ENCODE assay signal across 22 cellular contexts in the genomic region with DNA sequence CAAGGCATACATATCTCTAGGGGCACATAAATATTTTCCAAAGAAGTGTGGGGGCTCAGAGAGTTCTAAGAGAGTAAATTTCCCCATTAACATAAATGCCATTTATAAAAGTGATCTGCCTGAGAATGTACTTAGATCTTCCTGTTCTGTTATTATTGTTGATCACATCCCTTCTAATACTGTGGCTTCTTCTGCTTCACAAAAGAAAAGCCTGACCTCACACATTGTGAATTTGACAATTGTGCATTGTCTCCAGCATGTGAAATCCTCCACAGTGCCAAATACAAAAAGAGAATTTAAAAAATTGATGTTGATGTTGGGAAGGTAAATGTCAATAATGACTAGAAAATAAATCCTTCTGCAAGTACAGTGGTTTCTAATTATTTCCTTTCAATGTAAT.
"Had no signal": no experiment of that assay in that cellular context is flagged by ENCODE, and none has a peak within 500 bp of the region (broad histone marks: within the 10 kb centered on the region; RNA-seq: fewer than 3 reads in every experiment).

No MANE protein-coding gene starts in this region.

- H3K27me3 Mint-ChIP-seq: effector memory CD8-positive, alpha-beta T cell; naive thymus-derived CD4-positive, alpha-beta T cell had no signal

- H3K36me3 ChIP-seq: esophagus squamous epithelium, gastroesophageal sphincter, neutrophil, spleen, stomach, suprapubic skin, tibial artery, upper lobe of left lung, uterus had no signal

- H3K4me1 Mint-ChIP-seq: naive thymus-derived CD4-positive, alpha-beta T cell; nephron progenitor cell had no signal

- H3K27ac ChIP-seq: coronary artery, esophagus squamous epithelium, gastroesophageal sphincter, neutrophil, spleen, stomach, suprapubic skin, tibial artery, upper lobe of left lung, uterus had no signal

- H3K27ac Mint-ChIP-seq: effector memory CD8-positive, alpha-beta T cell; naive thymus-derived CD4-positive, alpha-beta T cell; nephron progenitor cell had no signal

- H3K4me3 Mint-ChIP-seq: effector memory CD8-positive, alpha-beta T cell; naive thymus-derived CD4-positive, alpha-beta T cell; nephron progenitor cell had no signal

- H3K27me3 ChIP-seq: esophagus squamous epithelium, gastroesophageal sphincter, neutrophil, spleen, stomach, suprapubic skin, tibial artery, upper lobe of left lung, uterus had no signal

- H3K9me3 ChIP-seq: neutrophil, upper lobe of left lung had no signal

- H3K4me3 ChIP-seq: coronary artery, esophagus squamous epithelium, gastroesophageal sphincter, spleen, stomach, suprapubic skin, tibial artery, upper lobe of left lung, uterus had no signal

- H3K4me1 ChIP-seq: esophagus squamous epithelium, gastroesophageal sphincter, spleen, stomach, suprapubic skin, tibial artery, upper lobe of left lung, uterus had no signal

- DNase-seq: effector memory CD8-positive, alpha-beta T cell; esophagus squamous epithelium; foreskin fibroblast; kidney; left colon; left ventricle myocardium superior; naive thymus-derived CD4-positive, alpha-beta T cell; nephron progenitor cell; posterior cingulate gyrus; spleen; stimulated activated CD4-positive, alpha-beta T cell treated with anti-CD3 and anti-CD28 coated beads, Interleukin-15, amount 100 ng/mL, for 24 hours; stimulated activated CD4-positive, alpha-beta T cell treated with anti-CD3 and anti-CD28 coated beads, Interleukin-1b, Interleukin-23, amount 100 ng/mL, for 48 hours; stimulated activated naive CD4-positive, alpha-beta T cell; stomach; tibial artery; upper lobe of left lung; uterus had no signal

- ATAC-seq: effector memory CD8-positive, alpha-beta T cell; gastroesophageal sphincter; left colon; left ventricle myocardium superior; naive thymus-derived CD4-positive, alpha-beta T cell; sciatic nerve had no signal
